ENCODE assay signal across 12 cellular contexts in the genomic region with DNA sequence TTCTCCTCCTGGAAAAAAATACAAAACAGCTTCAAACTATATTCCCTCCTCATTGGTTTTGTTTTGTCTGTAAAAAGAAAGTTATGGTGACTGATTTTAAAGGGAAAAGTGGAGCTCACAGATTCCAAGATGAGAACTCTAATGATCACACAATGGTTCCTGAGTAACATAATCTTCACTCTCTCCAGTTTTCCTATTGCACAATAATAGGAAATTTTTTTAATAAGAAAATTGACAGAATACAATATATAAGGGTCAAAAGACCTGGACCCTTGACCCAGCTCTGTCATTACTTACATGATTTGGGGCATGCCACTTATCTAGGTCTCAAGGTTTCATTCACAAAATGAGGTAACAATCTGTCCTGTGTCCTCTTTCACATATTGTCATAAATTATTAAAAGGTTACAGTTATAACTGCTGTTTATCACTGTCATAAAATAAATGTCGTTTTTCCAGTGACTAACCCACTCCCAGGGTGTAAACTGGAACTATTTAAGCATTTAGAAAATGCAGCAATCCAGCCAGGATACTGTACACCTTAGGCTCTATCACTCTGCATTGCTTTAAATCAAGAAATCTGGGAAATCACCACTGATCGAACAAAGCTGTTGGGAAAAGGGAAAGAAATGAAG. TPM values are rescaled to one million over a fixed set of nuclear protein-coding genes. Genes with fewer than 3 reads are reported as not detected.
DNase-seq lines count a peak whose midpoint lies in the region; ATAC-seq, FAIRE-seq and TF ChIP-seq lines count a peak whose summit lies in the region.
"Had no signal": no experiment of that assay in that cellular context is flagged by ENCODE, and none has a peak within 500 bp of the region (broad histone marks: within the 10 kb centered on the region; RNA-seq: fewer than 3 reads in every experiment).

No MANE protein-coding gene starts in this region.

- H3K36me3 ChIP-seq in BLaER1 treated with 17β-estradiol and CSF1 and Interleukin-3, amounts not matched to agents 10 nM and 100 nM: peaks cover 0 to 48% (median 32%) of the 10 kb centered on the region in 11 experiments; a peak in 16 of 22 replicates
- no peaks in the 10 kb centered on the region for H3K36me3 ChIP-seq in K562 (ENCODE audit: control insufficient read depth, insufficient read depth, low read length)

- H3K9me3 ChIP-seq in BLaER1 treated with 17β-estradiol and CSF1 and Interleukin-3, amounts not matched to agents 10 nM and 100 nM (replicated peaks in 1 of 11): peaks cover 0 to 19% (median 6%) of the 10 kb centered on the region in 11 experiments; a peak in 18 of 22 replicates
- H3K9me3 ChIP-seq in K562 (replicated peaks; ENCODE audit: control insufficient read depth, insufficient read depth, low read depth, low read length): no peaks in the 10 kb centered on the region

- no peak for TF ChIP-seq RAD21 in K562 (CRISPR knock-in tag; conservative IDR thresholded peaks at IDR 0.05 in 1 of 2, IDR thresholded peaks at IDR 0.05 in 1 of 2)

- no TSS peak for BruUV-seq in K562 (replicated peaks; lab: Mats Ljungman, UMichigan)

- H3K27ac ChIP-seq in BLaER1 treated with 17β-estradiol and CSF1 and Interleukin-3, amounts not matched to agents 10 nM and 100 nM: no peak overlapping the region
- H3K27ac ChIP-seq in K562 (ENCODE audit: extremely low read depth, low read depth, low read length): no peak overlapping the region
- H3K27ac ChIP-seq: VCaP had no signal

- peaks cover 62 to 73% of the 10 kb centered on the region in 2 donors for H3K4me1 Mint-ChIP-seq in natural killer cell

- H3K4me2 ChIP-seq in BLaER1 treated with 17β-estradiol and CSF1 and Interleukin-3, amounts not matched to agents 10 nM and 100 nM: peak overlapping the region; percentile 61 to 92 (median 79); a peak in 21 of 22 replicates
- H3K4me2 ChIP-seq in K562 (ENCODE audit: insufficient read depth, low read length): no peak overlapping the region

- TF ChIP-seq POLR2A in K562 (conservative IDR thresholded peaks at IDR 0.05): no peak

- no peak for FAIRE-seq in K562 (lab: Jason Lieb, UNC)

- peaks cover 30 to 57% (median 35%) of the 10 kb centered on the region in 10 experiments for H3K4me1 ChIP-seq in BLaER1 treated with 17β-estradiol and CSF1 and Interleukin-3, amounts not matched to agents 10 nM and 100 nM
- H3K4me1 ChIP-seq in K562 (replicated peaks in 1 of 2; ENCODE audit: control insufficient read depth in 2 of 2, insufficient read depth in 2 of 2, low read length in 2 of 2): peaks cover 0 to 14% of the 10 kb centered on the region in 2 experiments; a peak in 3 of 5 replicates

- TF ChIP-seq CTCF in K562 (IDR thresholded peaks at IDR 0.05 in 2 of 3, conservative IDR thresholded peaks at IDR 0.05 in 1 of 3; ENCODE audit: insufficient read depth in 2 of 3, low read depth in 1 of 3, low read length in 3 of 3) (no peak), natural killer cell (IDR thresholded peaks at IDR 0.05) (no peak)

- H3K9ac ChIP-seq in BLaER1 treated with 17β-estradiol and CSF1 and Interleukin-3, amounts not matched to agents 10 nM and 100 nM: peak overlapping the region in 1 of 11 experiments; percentile 94; a peak in 1 of 22 replicates
- no peak overlapping the region for H3K9ac ChIP-seq in K562 (ENCODE audit: insufficient read depth in 1 of 2, low read depth in 2 of 2, low read length in 2 of 2)

- ATAC-seq in K562 (no peak), natural killer cell (no peak), HG02870 (IDR thresholded peaks at IDR 0.05; ENCODE audit: unreplicated experiment) (no peak), HG02678 (IDR thresholded peaks at IDR 0.05; ENCODE audit: unreplicated experiment) (no peak)
- ATAC-seq: HCT116 had no signal

- no peak for DNase-seq in HEK293T (ENCODE audit: extremely low spot score)
- no peak for DNase-seq in K562 (ENCODE audit: extremely low read depth in 1 of 4, low spot score in 3 of 4)
- no peak for DNase-seq in natural killer cell
- DNase-seq in midbrain (lab: John Stamatoyannopoulos, UW): no peak
- DNase-seq: KBM-7, SIG-M5 had no signal

- peak overlapping the region in 1 of 10 experiments; percentile 93; a peak in 2 of 20 replicates for H3K4me3 ChIP-seq in BLaER1 treated with 17β-estradiol and CSF1 and Interleukin-3, amounts not matched to agents 10 nM and 100 nM
- no peak overlapping the region for H3K4me3 ChIP-seq in K562

- peak overlapping the region; percentile 2 for H3K4me3 Mint-ChIP-seq in natural killer cell
- H3K4me3 Mint-ChIP-seq: CD14-positive monocyte had no signal

- no peaks in the 10 kb centered on the region for H3K9me1 ChIP-seq in K562 (ENCODE audit: control insufficient read depth, insufficient read depth, low read length)

- H3K36me3 Mint-ChIP-seq in natural killer cell: peaks cover 6% of the 10 kb centered on the region

- intact Hi-C loops in K562 (cut with micrococcal nuclease) (no loop called here), natural killer cell (cut with micrococcal nuclease) (no loop called here)

- in situ Hi-C loops in K562 (cut with MboI): no loop called here

- TF ChIP-seq EP300 in K562 (IDR thresholded peaks at IDR 0.05; ENCODE audit: low read length): no peak

- no peaks in the 10 kb centered on the region for H3K27me3 Mint-ChIP-seq in natural killer cell (ENCODE audit: low read depth in 2 of 2)

- H4K20me1 ChIP-seq in BLaER1 treated with 17β-estradiol and CSF1 and Interleukin-3, amounts not matched to agents 10 nM and 100 nM: peaks cover 0 to 84% (median 18%) of the 10 kb centered on the region in 11 experiments; a peak in 12 of 22 replicates
- H4K20me1 ChIP-seq in K562 (replicated peaks; ENCODE audit: control insufficient read depth, insufficient read depth, low read length): no peaks in the 10 kb centered on the region

- POLR2A ChIA-PET in HEK293T (lab: Yijun Ruan, JAX): no interaction called here
- POLR2A ChIA-PET in K562 (lab: Yijun Ruan, JAX): no interaction called here

- no peaks in the 10 kb centered on the region for H3K79me2 ChIP-seq in K562 (ENCODE audit: control insufficient read depth, insufficient read depth, low read length)

- CTCF ChIA-PET in HEK293T (lab: Yijun Ruan, JAX): interaction anchor here (0.5 to 0.8 kb wide), 3 partner anchors 34 to 182 kb away, joined by 3 to 4 read pairs (median 4); no protein-coding TSS in a partner anchor
- CTCF ChIA-PET in K562 (lab: Yijun Ruan, JAX; ENCODE audit: low intra/inter-chr PET ratio): no interaction called here

- WGBS in K562 (ENCODE audit: insufficient coverage, low coverage, missing lambda C conversion rate): 0% methylated on average over 2 of the region's 2 CpGs

- no peak overlapping the region for H2AFZ ChIP-seq in K562 (ENCODE audit: low read depth, low read length)

- H3K27ac Mint-ChIP-seq in natural killer cell: peak overlapping the region; percentile 60 to 74

- peaks cover 0 to 21% (median 9%) of the 10 kb centered on the region in 11 experiments; a peak in 8 of 22 replicates for H3K27me3 ChIP-seq in BLaER1 treated with 17β-estradiol and CSF1 and Interleukin-3, amounts not matched to agents 10 nM and 100 nM
- H3K27me3 ChIP-seq in K562 (ENCODE audit: control insufficient read depth in 2 of 2, insufficient read depth in 2 of 2, low read length in 2 of 2): peaks cover 13 to 18% of the 10 kb centered on the region in 2 experiments

- H3K9me3 Mint-ChIP-seq in natural killer cell: no peaks in the 10 kb centered on the region
- H3K9me3 Mint-ChIP-seq: CD14-positive monocyte had no signal

TF ChIP-seq in HEK293T, 16 proteins besides CTCF, POLR2A, EP300 and RAD21:
- no peak for TF ChIP-seq ZNF384 (IDR thresholded peaks at IDR 0.05)
- TF ChIP-seq PKNOX1 (IDR thresholded peaks at IDR 0.05): peak; percentile 72

TF ChIP-seq in K562, 482 proteins besides CTCF, POLR2A, EP300 and RAD21:
- TF ChIP-seq ZFX (CRISPR knock-in tag; IDR thresholded peaks at IDR 0.05): no peak
- TF ChIP-seq KDM1A (IDR thresholded peaks at IDR 0.05): no peak
- peak; percentile 55; the same call in 1 of the 2 replicates for TF ChIP-seq CEBPB (tag; IDR thresholded peaks at IDR 0.05)
- TF ChIP-seq MYBL2 (IDR thresholded peaks at IDR 0.05; ENCODE audit: low read depth): no peak
- TF ChIP-seq MYBL2 (CRISPR knock-in tag; IDR thresholded peaks at IDR 0.05; ENCODE audit: borderline replicate concordance): no peak
- no peak for TF ChIP-seq CCAR2 (IDR thresholded peaks at IDR 0.05; ENCODE audit: low read depth, low read length)
- TF ChIP-seq CEBPG (CRISPR knock-in tag; IDR thresholded peaks at IDR 0.05): no peak
- peak in 1 of 2 experiments; percentile 90; a peak in 2 of 4 replicates for TF ChIP-seq CEBPG (tag; conservative IDR thresholded peaks at IDR 0.05 in 1 of 2, IDR thresholded peaks at IDR 0.05 in 1 of 2)
- no peak for TF ChIP-seq RCOR1 (IDR thresholded peaks at IDR 0.05; ENCODE audit: borderline replicate concordance in 1 of 2, low read depth in 2 of 2, low read length in 2 of 2)

RNA-seq across cellular contexts. Expression of gene MGAT4A, which starts 4.1 kb away (rescaled TPM):
- 0.09 and 1.2 TPM in 2 replicates for total RNA-seq in K562 (2011; cell fraction: chromatin; rRNA removed; ENCODE audit: low replicate concordance)
- total RNA-seq in K562 (2011; cell fraction: nucleolus; rRNA removed): under 0.01 TPM in 1 of 2 replicates, not detected in the other
- total RNA-seq in K562 (2011; cell fraction: nucleoplasm; rRNA removed): 0.15 and 0.29 TPM in 2 replicates
- total RNA-seq in K562 (2014; rRNA removed): 0.53 TPM in 1 of 2 replicates, not detected in the other
- 0.18 and 0.67 TPM in 2 replicates for total RNA-seq in K562 (2014; rRNA removed; fragmentation: Illumina TruSeq; extraction: Trizol)
- total RNA-seq in K562 (2015; rRNA removed; fragmentation: Illumina TruSeq; extraction: Trizol): 0.08 and 0.11 TPM in 2 replicates
- 0.35 and 0.38 TPM in 2 replicates for total RNA-seq in K562 (2021)
- polyA plus RNA-seq in K562 (2011; rRNA removed): 0.11 and 0.28 TPM in 2 replicates
- polyA plus RNA-seq in K562 (2011; cell fraction: cytosol; rRNA removed): 0.06 and 0.24 TPM in 2 replicates
- polyA plus RNA-seq in K562 (2011; cell fraction: nucleus; rRNA removed): 0.01 and 0.14 TPM in 2 replicates
- 0.15 and 0.20 TPM in 2 replicates for polyA plus RNA-seq in K562 (2012)
- polyA plus RNA-seq in K562 (2014; fragmentation: Illumina TruSeq; extraction: Trizol): 0.03 and 0.10 TPM in 2 replicates
- under 1 TPM in 1 of 2 experiments, not detected in 1; 0.03 TPM for polyA plus RNA-seq in K562 (2014; fragmentation: Nextera tagmentation; extraction: Ambion mirVana)
- polyA plus RNA-seq in K562 (2014; rRNA removed): 0.53 TPM in 1 of 2 replicates, not detected in the other
- 0.14 and 0.21 TPM in 2 replicates for polyA minus RNA-seq in K562 (2011; rRNA and poly(A)+ RNA removed)
- polyA minus RNA-seq in K562 (2011; cell fraction: cytosol; rRNA and poly(A)+ RNA removed): 0.57 TPM in 1 of 2 replicates, not detected in the other
- 0.22 TPM in 1 of 2 replicates, not detected in the other for polyA minus RNA-seq in K562 (2011; cell fraction: nucleus; rRNA and poly(A)+ RNA removed)
- 100 to 1,000 TPM in 1 of 3 donors, 10 to 100 TPM in 2; 91.6 to 114 (median 96.4) TPM for total RNA-seq in natural killer cell

Comparison
In these comparisons a context has a peak if more than half of its experiments do, and no peak if none do; other contexts are left out.
1. RNA of gene MGAT4A, which starts 4.1 kb away (total RNA-seq): 91.6 to 114 TPM in natural killer cell; under 0.01 to 1.2 TPM in K562; every median in the first group is over 10 times any median in the second.